In the genomic region with DNA sequence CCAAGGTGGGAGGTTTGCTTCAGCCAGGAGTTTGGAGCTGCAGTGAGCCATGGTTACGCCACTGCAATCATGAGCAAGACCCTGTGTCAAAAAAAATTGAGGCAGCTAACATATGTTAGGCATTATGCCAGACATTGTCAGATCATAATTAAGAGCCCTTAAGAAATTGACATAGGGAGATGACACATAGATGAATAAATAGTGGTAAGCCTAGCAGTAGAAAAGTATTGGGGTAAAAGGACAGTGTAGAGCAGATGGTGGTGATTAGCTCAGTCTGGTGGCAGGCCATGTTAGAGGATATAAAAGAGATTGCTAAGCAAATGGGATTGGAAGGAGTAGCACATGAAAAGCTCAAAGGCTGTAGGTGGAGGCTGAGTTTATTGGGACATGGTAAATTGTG, we compare ENCODE assay signal across 18 cellular contexts. TPM values are rescaled to one million over a fixed set of nuclear protein-coding genes. Genes with fewer than 3 reads are reported as not detected.
DNase-seq lines count a peak whose midpoint lies in the region; ATAC-seq and TF ChIP-seq lines count a peak whose summit lies in the region.
"Had no signal": no experiment of that assay in that cellular context is flagged by ENCODE, and none has a peak within 500 bp of the region (broad histone marks: within the 10 kb centered on the region; RNA-seq: fewer than 3 reads in every experiment).

No MANE protein-coding gene starts in this region.

- peaks cover 18% of the 10 kb centered on the region for H3K4me1 Mint-ChIP-seq in activated T-cell treated with anti-CD3 and anti-CD28 coated beads, Interleukin-2, amount 50 U/mL, for 24 hours (ENCODE audit: low read depth)
- peaks cover 72% of the 10 kb centered on the region for H3K4me1 Mint-ChIP-seq in dendritic cell treated with granulocyte-macrophage colony-stimulating factor and Interleukin-4, amounts not matched to agents 40 ng/mL and 50 ng/mL, for 4 days (ENCODE audit: low read depth)

- peak overlapping the region; percentile 44 for H3K27ac Mint-ChIP-seq in activated T-cell treated with anti-CD3 and anti-CD28 coated beads, Interleukin-2, amount 50 U/mL, for 24 hours
- H3K27ac Mint-ChIP-seq in dendritic cell treated with granulocyte-macrophage colony-stimulating factor and Interleukin-4, amounts not matched to agents 40 ng/mL and 50 ng/mL, for 4 days = peak overlapping the region; percentile 5

- H3K36me3 ChIP-seq in neutrophil = peaks cover 71% of the 10 kb centered on the region

- intact Hi-C loops in dendritic cell treated with granulocyte-macrophage colony-stimulating factor and Interleukin-4, amounts not matched to agents 40 ng/mL and 50 ng/mL, for 4 days (cut with micrococcal nuclease) = no loop called here

- no peaks in the 10 kb centered on the region for H3K9me3 ChIP-seq in neutrophil
- H3K9me3 ChIP-seq: body of pancreas, SJSA1 had no signal

- H3K27me3 Mint-ChIP-seq in activated T-cell treated with anti-CD3 and anti-CD28 coated beads, Interleukin-2, amount 50 U/mL, for 24 hours = no peaks in the 10 kb centered on the region
- H3K27me3 Mint-ChIP-seq in dendritic cell treated with granulocyte-macrophage colony-stimulating factor and Interleukin-4, amounts not matched to agents 40 ng/mL and 50 ng/mL, for 4 days = no peaks in the 10 kb centered on the region

- H3K4me3 ChIP-seq in neutrophil (ENCODE audit: low read depth in 1 of 2, low read length in 1 of 2) = no peak overlapping the region
- H3K4me3 ChIP-seq: body of pancreas, hepatocyte, SJSA1 had no signal

- peaks cover 95% of the 10 kb centered on the region for H3K36me3 Mint-ChIP-seq in activated T-cell treated with anti-CD3 and anti-CD28 coated beads, Interleukin-2, amount 50 U/mL, for 24 hours (ENCODE audit: low read depth)
- peaks cover 89% of the 10 kb centered on the region for H3K36me3 Mint-ChIP-seq in dendritic cell treated with granulocyte-macrophage colony-stimulating factor and Interleukin-4, amounts not matched to agents 40 ng/mL and 50 ng/mL, for 4 days (ENCODE audit: low read depth)

- ATAC-seq in GM19467 (IDR thresholded peaks at IDR 0.05; ENCODE audit: unreplicated experiment) (no peak), GM21423 (IDR thresholded peaks at IDR 0.05; ENCODE audit: unreplicated experiment) (no peak), HG02884 (IDR thresholded peaks at IDR 0.05; ENCODE audit: unreplicated experiment) (no peak)
- ATAC-seq: body of pancreas; stimulated activated naive CD8-positive, alpha-beta T cell treated with anti-CD3 and anti-CD28 coated beads, Interleukin-15, Interleukin-2, amounts not matched to agents 100 U/mL and 50 U/mL, for 24 hours had no signal

- H3K27me3 ChIP-seq in neutrophil = no peaks in the 10 kb centered on the region
- H3K27me3 ChIP-seq: body of pancreas, hepatocyte, SJSA1 had no signal

- H3K4me1 ChIP-seq in neutrophil (ENCODE audit: control insufficient read depth in 1 of 2, insufficient read depth in 1 of 2, low read depth in 1 of 2, low read length in 1 of 2) = peaks cover 16 to 18% of the 10 kb centered on the region in 2 experiments
- H3K4me1 ChIP-seq: body of pancreas, SJSA1 had no signal

- peak overlapping the region; percentile 21 for H3K27ac ChIP-seq in neutrophil
- H3K27ac ChIP-seq: hepatocyte, SJSA1 had no signal

- no peak overlapping the region for H3K4me3 Mint-ChIP-seq in activated T-cell treated with anti-CD3 and anti-CD28 coated beads, Interleukin-2, amount 50 U/mL, for 24 hours
- H3K4me3 Mint-ChIP-seq in dendritic cell treated with granulocyte-macrophage colony-stimulating factor and Interleukin-4, amounts not matched to agents 40 ng/mL and 50 ng/mL, for 4 days = no peak overlapping the region

- DNase-seq in activated T-cell treated with anti-CD3 and anti-CD28 coated beads, Interleukin-2, amount 50 U/mL, for 24 hours = no peak
- no peak for DNase-seq in activated T-cell treated with anti-CD3 and anti-CD28 coated beads, Interleukin-2, amount 50 U/mL, for 48 hours
- DNase-seq in LHCN-M2 (ENCODE audit: low read depth) = peak; percentile 70
- DNase-seq: activated CD4-positive, alpha-beta T cell treated with anti-CD3 and anti-CD28 coated beads for 4 hours; activated naive CD4-positive, alpha-beta T cell treated with Interleukin-2 at 50 U/mL for 16 hours; body of pancreas; EL; NCI-H1930; NCI-H510A treated with DMSO at 0.1 percent for 48 hours; stimulated activated CD4-positive, alpha-beta T cell treated with anti-CD3 and anti-CD28 coated beads, Interleukin-15, amount 100 ng/mL, for 24 hours; stimulated activated naive CD8-positive, alpha-beta T cell treated with anti-CD3 and anti-CD28 coated beads, Interleukin-15, Interleukin-2, amounts not matched to agents 100 U/mL and 50 U/mL, for 24 hours had no signal

- no peak for TF ChIP-seq CTCF in neutrophil (IDR thresholded peaks at IDR 0.05)

- H3K9me3 Mint-ChIP-seq in activated T-cell treated with anti-CD3 and anti-CD28 coated beads, Interleukin-2, amount 50 U/mL, for 24 hours = no peaks in the 10 kb centered on the region
- no peaks in the 10 kb centered on the region for H3K9me3 Mint-ChIP-seq in dendritic cell treated with granulocyte-macrophage colony-stimulating factor and Interleukin-4, amounts not matched to agents 40 ng/mL and 50 ng/mL, for 4 days

RNA-seq across cellular contexts. Expression of a gene that starts 22.6 kb away (rescaled TPM):
- 10.3 and 16.1 TPM in 2 replicates for total RNA-seq in LHCN-M2 (2014; rRNA removed)
- 13.7 TPM for polyA plus RNA-seq in LHCN-M2 (2012)

RNA-seq across cellular contexts. Expression of a gene that starts 26.6 kb away (rescaled TPM):
- 39.8 and 42.3 TPM in 2 replicates for total RNA-seq in LHCN-M2 (2014; rRNA removed)
- polyA plus RNA-seq in LHCN-M2 (2012) = 27.4 TPM

RNA-seq across cellular contexts. Expression of a gene that starts 40.3 kb away (rescaled TPM):
- 4.0 and 5.1 TPM in 2 replicates for total RNA-seq in LHCN-M2 (2014; rRNA removed)
- 4.9 TPM for polyA plus RNA-seq in LHCN-M2 (2012)

RNA-seq across cellular contexts. Expression of a gene that starts 40.5 kb away (rescaled TPM):
- 102 and 105 TPM in 2 replicates for total RNA-seq in LHCN-M2 (2014; rRNA removed)
- polyA plus RNA-seq in LHCN-M2 (2012) = 68.0 TPM
